1 cellular context compared by ENCODE assay signal in genomic region chr9:132978451-132979087, GRCh38.
TF ChIP-seq lines count a peak whose summit lies in the region.

Gene GFI1B (plus strand): TSS chr9:132978694. CDS start chr9:132986679, 7,985 bp downstream.

TF ChIP-seq in H1, 55 proteins besides CTCF, POLR2A, EP300 and RAD21 (continued from another document):
- no peak for TF ChIP-seq HDAC6 (IDR thresholded peaks at IDR 0.05; ENCODE audit: low read depth, low read length)
- TF ChIP-seq HDAC2 (IDR thresholded peaks at IDR 0.05; ENCODE audit: borderline replicate concordance in 1 of 2, low read depth in 2 of 2, low read length in 2 of 2) = peak in 1 of 2 experiments; percentile 46; a peak in 1 of 4 replicates
- TF ChIP-seq BRCA1 (IDR thresholded peaks at IDR 0.05; ENCODE audit: low read depth, low read length) = no peak
- 0 out of 2 replicates have a peak, but pooled peaks have one; percentile 29 for TF ChIP-seq TCF12 (IDR thresholded peaks at IDR 0.05; ENCODE audit: low read depth, low read length)
- no peak for TF ChIP-seq EZH2 (IDR thresholded peaks at IDR 0.05; ENCODE audit: low read depth, low read length, severe bottlenecking)
